Comparison of ENCODE assay signal across 19 cellular contexts in genomic region chr15:42749266-42749665, GRCh38.
"Had no signal": no experiment of that assay in that cellular context is flagged by ENCODE, and none has a peak within 500 bp of the region (broad histone marks: within the 10 kb centered on the region; RNA-seq: fewer than 3 reads in every experiment).

No MANE protein-coding gene starts in this region.

- H2AFZ ChIP-seq: hepatocyte had no signal

- H3K27ac Mint-ChIP-seq: nephron progenitor cell; stimulated activated effector memory CD8-positive, alpha-beta T cell treated with anti-CD3 and anti-CD28 coated beads, Interleukin-12 subunit alpha, Interleukin-12 subunit beta, amount 100 ng/mL, for 72 hours; stimulated activated naive CD8-positive, alpha-beta T cell treated with anti-CD3 and anti-CD28 coated beads, Interleukin-15, Interleukin-2, amounts not matched to agents 100 ng/mL and 50 ng/mL, for 24 hours had no signal

- H3K9me3 ChIP-seq: neutrophil, upper lobe of right lung had no signal

- ATAC-seq: foreskin keratinocyte; left colon; left ventricle myocardium superior; naive thymus-derived CD4-positive, alpha-beta T cell; right cardiac atrium; stimulated activated effector memory CD8-positive, alpha-beta T cell treated with anti-CD3 and anti-CD28 coated beads, Interleukin-12 subunit alpha, Interleukin-12 subunit beta, amount 100 ng/mL, for 72 hours; upper lobe of right lung had no signal

- H3K4me3 ChIP-seq: hepatocyte, lung, tibial nerve, upper lobe of right lung, vagina had no signal

- DNase-seq: dermis blood vessel endothelial cell; foreskin keratinocyte; left colon; left ventricle myocardium superior; mesenchymal stem cell; naive thymus-derived CD4-positive, alpha-beta T cell; nephron progenitor cell; posterior cingulate gyrus; right cardiac atrium; stimulated activated CD4-positive, alpha-beta T cell treated with anti-CD3 and anti-CD28 coated beads, Interleukin-4, amount 100 ng/mL, for 1 hour; stimulated activated CD8-positive, alpha-beta memory T cell treated with anti-CD3 and anti-CD28 coated beads, Interleukin-4, amount 100 ng/mL, for 48 hours; upper lobe of right lung had no signal

- H3K79me2 ChIP-seq: hepatocyte had no signal

- H3K27me3 Mint-ChIP-seq: naive thymus-derived CD4-positive, alpha-beta T cell; stimulated activated naive CD8-positive, alpha-beta T cell treated with anti-CD3 and anti-CD28 coated beads, Interleukin-15, Interleukin-2, amounts not matched to agents 100 ng/mL and 50 ng/mL, for 24 hours had no signal

- H3K4me3 Mint-ChIP-seq: naive thymus-derived CD4-positive, alpha-beta T cell; nephron progenitor cell; stimulated activated effector memory CD8-positive, alpha-beta T cell treated with anti-CD3 and anti-CD28 coated beads, Interleukin-12 subunit alpha, Interleukin-12 subunit beta, amount 100 ng/mL, for 72 hours; stimulated activated naive CD8-positive, alpha-beta T cell treated with anti-CD3 and anti-CD28 coated beads, Interleukin-15, Interleukin-2, amounts not matched to agents 100 ng/mL and 50 ng/mL, for 24 hours had no signal

- H3K27me3 ChIP-seq: foreskin keratinocyte, hepatocyte, neutrophil, tibial nerve, upper lobe of right lung, vagina had no signal

- H3K4me1 Mint-ChIP-seq: stimulated activated effector memory CD8-positive, alpha-beta T cell treated with anti-CD3 and anti-CD28 coated beads, Interleukin-12 subunit alpha, Interleukin-12 subunit beta, amount 100 ng/mL, for 72 hours had no signal

- H3K4me1 ChIP-seq: foreskin keratinocyte, tibial nerve, upper lobe of right lung, vagina had no signal

- H3K4me2 ChIP-seq: hepatocyte had no signal

- H3K27ac ChIP-seq: foreskin keratinocyte, hepatocyte, neutrophil, tibial nerve, upper lobe of right lung, vagina had no signal
